In the genomic region with DNA sequence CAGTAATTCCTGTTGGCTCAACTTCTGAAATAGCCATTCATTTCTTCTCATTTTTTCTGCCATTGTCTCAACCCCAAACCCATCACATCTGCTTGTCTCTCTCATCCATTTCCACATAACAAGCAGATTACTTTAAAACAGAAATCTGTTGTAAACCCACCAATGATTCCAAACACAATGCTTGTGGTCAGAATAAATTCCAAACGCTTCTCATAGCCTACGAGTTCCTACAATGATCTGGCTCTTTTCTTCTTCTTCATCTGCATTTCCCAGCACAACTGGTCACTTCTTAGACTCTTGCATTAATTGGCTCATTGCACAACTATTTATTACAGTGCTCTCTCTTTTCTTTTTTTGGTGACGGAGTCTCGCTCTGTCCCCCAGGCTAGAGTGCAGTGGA, we compare ENCODE assay signal across 29 cellular contexts.
A peak's percentile ranks its signal among the peaks of the same experiment; 100 is the strongest.
DNase-seq lines count a peak whose midpoint lies in the region; ATAC-seq and TF ChIP-seq lines count a peak whose summit lies in the region.
"Had no signal": no experiment of that assay in that cellular context is flagged by ENCODE, and none has a peak within 500 bp of the region (broad histone marks: within the 10 kb centered on the region; RNA-seq: fewer than 3 reads in every experiment).

No MANE protein-coding gene starts in this region.

- H3K9me3 Mint-ChIP-seq in activated T-helper 2 cell treated with anti-CD3 and anti-CD28 coated beads, Interferon-gamma antibody, Interleukin-2, Interleukin-4, amounts not matched to agents 10 μg/mL and 5 μg/mL and 100 μg/mL, durations not matched to agents 14 hours and 24 hours and 36 hours: peaks cover 4% of the 10 kb centered on the region
- H3K9me3 Mint-ChIP-seq in endodermal cell: peaks cover 3% of the 10 kb centered on the region
- H3K9me3 Mint-ChIP-seq: activated T-cell treated with anti-CD3 and anti-CD28 coated beads, Interleukin-2, amount 50 U/mL, for 4 hours had no signal

- peak overlapping the region; percentile 76 for H3K27ac Mint-ChIP-seq in activated T-helper 2 cell treated with anti-CD3 and anti-CD28 coated beads, Interferon-gamma antibody, Interleukin-2, Interleukin-4, amounts not matched to agents 10 μg/mL and 5 μg/mL and 100 μg/mL, durations not matched to agents 14 hours and 24 hours and 36 hours
- no peak overlapping the region for H3K27ac Mint-ChIP-seq in endodermal cell
- H3K27ac Mint-ChIP-seq: stimulated activated memory B cell treated with anti-CD40 and anti-IgM and Interleukin-4, amounts not matched to agents 10 μg/mL and 1 μg/mL and 100 μg/mL, for 72 hours had no signal

- H3K27ac ChIP-seq in endodermal cell (ENCODE audit: low read depth, low read length): no peak overlapping the region
- H3K27ac ChIP-seq: C4-2B, upper lobe of left lung, WERI-Rb-1 had no signal

- H3K9me3 ChIP-seq in endodermal cell (ENCODE audit: control insufficient read depth, low read length): no peaks in the 10 kb centered on the region
- H3K9me3 ChIP-seq: upper lobe of left lung had no signal

- peaks cover 4% of the 10 kb centered on the region for H3K4me1 ChIP-seq in endodermal cell (ENCODE audit: control insufficient read depth, insufficient read depth, low read length)
- H3K4me1 ChIP-seq: upper lobe of left lung had no signal

- 93 to 94% methylated on average over 4 of the region's 4 CpGs for WGBS in endodermal cell (ENCODE audit: insufficient coverage in 1 of 2, insufficient read length in 1 of 2), 2 experiments

- no peak overlapping the region for H3K9ac ChIP-seq in endodermal cell (ENCODE audit: extremely low read depth, low read length, poor library complexity, severe bottlenecking)

- H3K4me3 Mint-ChIP-seq in activated T-helper 2 cell treated with anti-CD3 and anti-CD28 coated beads, Interferon-gamma antibody, Interleukin-2, Interleukin-4, amounts not matched to agents 10 μg/mL and 5 μg/mL and 100 μg/mL, durations not matched to agents 14 hours and 24 hours and 36 hours (ENCODE audit: low read depth): no peak overlapping the region
- H3K4me3 Mint-ChIP-seq in endodermal cell: no peak overlapping the region
- H3K4me3 Mint-ChIP-seq: activated T-cell treated with anti-CD3 and anti-CD28 coated beads, Interleukin-2, amount 50 U/mL, for 4 hours; stimulated activated memory B cell treated with anti-CD40 and anti-IgM and Interleukin-4, amounts not matched to agents 10 μg/mL and 1 μg/mL and 100 μg/mL, for 72 hours had no signal

- DNase-seq in AG09309 (ENCODE audit: low read depth) (peak; percentile 68), EL (peak; percentile 4), fibroblast of pulmonary artery (ENCODE audit: low read depth) (peak; percentile 56), endodermal cell (no peak), anterior cingulate cortex (lab: John Stamatoyannopoulos, UW) (no peak)
- no peak for DNase-seq in activated T-helper 2 cell treated with anti-CD3 and anti-CD28 coated beads, Interferon-gamma antibody, Interleukin-2, Interleukin-4, amounts not matched to agents 10 μg/mL and 5 μg/mL and 100 μg/mL, durations not matched to agents 14 hours and 24 hours and 36 hours (ENCODE audit: low spot score)
- DNase-seq: activated CD4-positive, alpha-beta T cell treated with anti-CD3 and anti-CD28 coated beads, Interleukin-2, amount 50 U/mL, for 1 hour; activated naive CD4-positive, alpha-beta T cell; activated T-cell treated with anti-CD3 and anti-CD28 coated beads, Interleukin-2, amount 50 U/mL, for 4 hours; glutamatergic neuron; kidney glomerular epithelial cell; NCI-H2029 treated with DMSO at 0.1 percent for 48 hours; NCI-H526; NK-92 treated with Interleukin-12 subunit alpha and Interleukin-12 subunit beta, amount 100 ng/mL, for 24 hours; PC-3; posterior cingulate gyrus; right cardiac atrium; stimulated activated CD4-positive, alpha-beta T cell treated with anti-CD3 and anti-CD28 coated beads, Interleukin-4, amount 100 ng/mL, for 24 hours; substantia nigra; T-helper 9 cell; upper lobe of left lung; WERI-Rb-1 had no signal

- TF ChIP-seq CTCF in AG09309 (IDR thresholded peaks at IDR 0.05; ENCODE audit: control insufficient read depth, insufficient read depth, low read depth, low read length, missing control alignments) (no peak), fibroblast of pulmonary artery (IDR thresholded peaks at IDR 0.05; ENCODE audit: low read length, missing control alignments) (no peak), endodermal cell (conservative IDR thresholded peaks at IDR 0.05) (no peak)

- peaks cover 55% of the 10 kb centered on the region for H3K4me1 Mint-ChIP-seq in activated T-helper 2 cell treated with anti-CD3 and anti-CD28 coated beads, Interferon-gamma antibody, Interleukin-2, Interleukin-4, amounts not matched to agents 10 μg/mL and 5 μg/mL and 100 μg/mL, durations not matched to agents 14 hours and 24 hours and 36 hours (ENCODE audit: low read depth)
- peaks cover 30% of the 10 kb centered on the region for H3K4me1 Mint-ChIP-seq in endodermal cell
- H3K4me1 Mint-ChIP-seq: stimulated activated memory B cell treated with anti-CD40 and anti-IgM and Interleukin-4, amounts not matched to agents 10 μg/mL and 1 μg/mL and 100 μg/mL, for 72 hours had no signal

- H3K4me3 ChIP-seq in AG09309 (ENCODE audit: control insufficient read depth, low read depth, low read length): no peak overlapping the region
- H3K4me3 ChIP-seq in fibroblast of pulmonary artery (replicated peaks; ENCODE audit: low read depth, low read length): no peak overlapping the region
- H3K4me3 ChIP-seq in endodermal cell (ENCODE audit: low read length): no peak overlapping the region
- H3K4me3 ChIP-seq: GM12878, lung, upper lobe of left lung had no signal

- intact Hi-C loops in activated T-helper 2 cell treated with anti-CD3 and anti-CD28 coated beads, Interferon-gamma antibody, Interleukin-2, Interleukin-4, amounts not matched to agents 10 μg/mL and 5 μg/mL and 100 μg/mL, durations not matched to agents 14 hours and 24 hours and 36 hours (cut with micrococcal nuclease): loop anchor here (5.0 kb wide), 5 partner anchors 159 to 789 kb away; a partner anchor contains a TSS

- peaks cover 5% of the 10 kb centered on the region for H3K27me3 ChIP-seq in endodermal cell (ENCODE audit: control insufficient read depth, insufficient read depth, low read length, poor library complexity, severe bottlenecking)
- H3K27me3 ChIP-seq: upper lobe of left lung had no signal

- H3K36me3 ChIP-seq in endodermal cell (ENCODE audit: control insufficient read depth, insufficient read depth, low read length): no peaks in the 10 kb centered on the region
- H3K36me3 ChIP-seq: upper lobe of left lung, WERI-Rb-1 had no signal

- ATAC-seq in GM19328 (IDR thresholded peaks at IDR 0.05; ENCODE audit: unreplicated experiment) (no peak), GM21360 (IDR thresholded peaks at IDR 0.05; ENCODE audit: unreplicated experiment) (no peak)
- ATAC-seq: activated T-cell treated with anti-CD3 and anti-CD28 coated beads, Interleukin-2, amount 50 U/mL, for 4 hours; GM12878; PC-3; right cardiac atrium; Right ventricle myocardium inferior; stimulated activated memory B cell treated with anti-CD40 and anti-IgM and Interleukin-4, amounts not matched to agents 10 μg/mL and 1 μg/mL and 100 μg/mL, for 72 hours had no signal

- H3K36me3 Mint-ChIP-seq in activated T-helper 2 cell treated with anti-CD3 and anti-CD28 coated beads, Interferon-gamma antibody, Interleukin-2, Interleukin-4, amounts not matched to agents 10 μg/mL and 5 μg/mL and 100 μg/mL, durations not matched to agents 14 hours and 24 hours and 36 hours (ENCODE audit: low read depth): peaks cover 42% of the 10 kb centered on the region
- H3K36me3 Mint-ChIP-seq in endodermal cell (ENCODE audit: low read depth): no peaks in the 10 kb centered on the region
- H3K36me3 Mint-ChIP-seq: stimulated activated memory B cell treated with anti-CD40 and anti-IgM and Interleukin-4, amounts not matched to agents 10 μg/mL and 1 μg/mL and 100 μg/mL, for 72 hours had no signal

- H3K27me3 Mint-ChIP-seq in activated T-helper 2 cell treated with anti-CD3 and anti-CD28 coated beads, Interferon-gamma antibody, Interleukin-2, Interleukin-4, amounts not matched to agents 10 μg/mL and 5 μg/mL and 100 μg/mL, durations not matched to agents 14 hours and 24 hours and 36 hours (ENCODE audit: low read depth): no peaks in the 10 kb centered on the region
- peaks cover 29% of the 10 kb centered on the region for H3K27me3 Mint-ChIP-seq in endodermal cell (ENCODE audit: insufficient read depth)
- H3K27me3 Mint-ChIP-seq: stimulated activated memory B cell treated with anti-CD40 and anti-IgM and Interleukin-4, amounts not matched to agents 10 μg/mL and 1 μg/mL and 100 μg/mL, for 72 hours had no signal

Comparison
In these comparisons a context has a peak if more than half of its experiments do, and no peak if none do; other contexts are left out.
1. DNase-seq: peak in AG09309 (single experiment), EL (single experiment) and fibroblast of pulmonary artery (single experiment); none in activated T-helper 2 cell treated with anti-CD3 and anti-CD28 coated beads, Interferon-gamma antibody, Interleukin-2, Interleukin-4, amounts not matched to agents 10 μg/mL and 5 μg/mL and 100 μg/mL, durations not matched to agents 14 hours and 24 hours and 36 hours (single experiment), endodermal cell (single experiment) and anterior cingulate cortex (0 of 58).